In the genomic region with DNA sequence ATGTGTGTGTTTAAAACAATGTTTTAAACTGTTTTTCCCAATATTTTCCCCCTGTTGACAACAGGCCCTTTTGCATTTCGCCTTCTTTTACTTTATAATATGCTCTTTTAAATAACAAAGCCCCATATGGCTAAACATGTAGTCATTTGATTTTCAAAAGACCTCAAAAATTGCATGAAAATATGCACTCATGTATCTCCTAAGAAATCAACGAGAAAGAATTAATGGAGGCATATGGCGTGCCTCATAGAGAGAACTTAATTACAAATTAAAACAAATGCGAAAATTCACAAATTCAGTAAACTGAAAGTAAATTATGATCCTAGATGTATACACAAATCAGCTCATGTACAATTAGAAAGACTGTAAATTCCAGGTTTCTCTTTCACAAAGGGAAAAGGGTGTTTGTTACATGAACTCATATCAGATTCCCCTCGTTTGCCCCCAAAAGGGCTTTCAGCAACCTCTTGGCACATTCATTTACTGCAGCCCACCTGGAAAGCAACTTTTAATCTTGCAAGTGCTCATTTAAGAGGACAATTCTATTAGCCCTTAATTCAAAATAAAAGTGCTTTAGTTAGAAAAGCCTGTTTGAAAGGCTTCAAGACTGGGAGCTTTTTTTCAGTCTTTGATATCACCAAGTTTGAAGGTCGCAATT, we compare ENCODE assay signal across 8 cellular contexts.
DNase-seq lines count a peak whose midpoint lies in the region; ATAC-seq, FAIRE-seq and TF ChIP-seq lines count a peak whose summit lies in the region.

No MANE protein-coding gene starts in this region.

- TF ChIP-seq POLR2A in gastroesophageal sphincter (IDR thresholded peaks at IDR 0.05): no peak

- H3K9me3 Mint-ChIP-seq in T-cell: no peaks in the 10 kb centered on the region

- FAIRE-seq in small intestine (lab: Jason Lieb, UNC): no peak

- TF ChIP-seq EP300 in gastroesophageal sphincter (IDR thresholded peaks at IDR 0.05): no peak

- DNase-seq in HAP-1 (ENCODE audit: low spot score in 2 of 2): peak; percentile 37 to 79
- DNase-seq in T-cell: no peak
- peak; percentile 39 for DNase-seq in small intestine
- DNase-seq in SKM-1 (lab: John Stamatoyannopoulos, UW; ENCODE audit: unreplicated experiment): no peak
- no peak for DNase-seq in ecto neural progenitor cell (ENCODE audit: low spot score)

- H3K4me1 Mint-ChIP-seq in T-cell: peaks cover 56 to 62% (median 61%) of the 10 kb centered on the region in 3 donors

- no peaks in the 10 kb centered on the region for H3K36me3 Mint-ChIP-seq in T-cell

- H3K36me3 ChIP-seq in HAP-1 (replicated peaks): no peaks in the 10 kb centered on the region
- no peaks in the 10 kb centered on the region for H3K36me3 ChIP-seq in gastroesophageal sphincter
- no peaks in the 10 kb centered on the region for H3K36me3 ChIP-seq in small intestine (ENCODE audit: control insufficient read depth in 2 of 2, insufficient read depth in 2 of 2, low read length in 2 of 2)

- peak overlapping the region; percentile 87 to 93 (median 88) for H3K4me3 Mint-ChIP-seq in T-cell

- in situ Hi-C loops in HAP-1 (cut with MboI; ENCODE audit: low sequenced_read_pairs): loop anchor here (10.0 kb wide), 1 partner anchor 295 kb away; no protein-coding TSS in a partner anchor

- CTCF ChIA-PET in T-cell (lab: Charles Lee): interaction anchor here in 1 of 2 donors (1.3 kb wide), 1 partner anchor 102 kb away, joined by 6 read pairs; no protein-coding TSS in a partner anchor

- ATAC-seq in T-cell (replicated peaks in 1 of 4) (no peak), gastroesophageal sphincter (no peak), GM21367 (IDR thresholded peaks at IDR 0.05; ENCODE audit: unreplicated experiment) (no peak), GM18520 (IDR thresholded peaks at IDR 0.05; ENCODE audit: unreplicated experiment) (no peak)

- peak overlapping the region; percentile 96 to 97 for H3K27ac Mint-ChIP-seq in T-cell

- no peaks in the 10 kb centered on the region for H3K9me3 ChIP-seq in HAP-1
- H3K9me3 ChIP-seq in gastroesophageal sphincter: no peaks in the 10 kb centered on the region
- no peaks in the 10 kb centered on the region for H3K9me3 ChIP-seq in small intestine (ENCODE audit: control insufficient read depth, low read depth)

- H3K27ac ChIP-seq in gastroesophageal sphincter: peak overlapping the region in 2 of 4 donors; percentile 78 to 83
- H3K27ac ChIP-seq in small intestine (ENCODE audit: low read depth in 1 of 2, low read length in 1 of 2): peak overlapping the region; percentile 84 to 99

- no peaks in the 10 kb centered on the region for H3K27me3 Mint-ChIP-seq in T-cell

- WGBS in gastroesophageal sphincter (ENCODE audit: low coverage in 1 of 2), 2 donors: 80 to 84% methylated on average over 6 of the region's 6 CpGs
- WGBS in small intestine, 3 donors: 9 to 54% (median 23%) methylated on average over 6 of the region's 6 CpGs

- TF ChIP-seq CTCF in gastroesophageal sphincter (IDR thresholded peaks at IDR 0.05): no peak

- POLR2A ChIA-PET in T-cell (lab: Charles Lee): interaction anchor here in 1 of 2 donors (0.5 to 1.0 kb wide), 3 partner anchors 22 to 190 kb away, joined by 3 read pairs; no protein-coding TSS in a partner anchor

- H3K4me1 ChIP-seq in HAP-1 (peaks cover 41% of the 10 kb centered on the region), gastroesophageal sphincter (peaks cover 0 to 43% (median 3%) of the 10 kb centered on the region in 3 donors), small intestine (ENCODE audit: control insufficient read depth in 2 of 2, insufficient read depth in 1 of 2, low read depth in 1 of 2, low read length in 1 of 2) (peaks cover 4 to 14% of the 10 kb centered on the region in 2 donors)

- H3K4me3 ChIP-seq in HAP-1 (peak overlapping the region; percentile 50), gastroesophageal sphincter (peak overlapping the region; percentile 76 to 77), small intestine (ENCODE audit: low read depth in 1 of 2, low read length in 2 of 2) (peak overlapping the region in 1 of 2 donors; percentile 98)

- H3K27me3 ChIP-seq in HAP-1 (ENCODE audit: low read depth) (no peaks in the 10 kb centered on the region), gastroesophageal sphincter (no peaks in the 10 kb centered on the region), small intestine (ENCODE audit: control insufficient read depth in 2 of 2, insufficient read depth in 2 of 2, low read length in 2 of 2) (no peaks in the 10 kb centered on the region)

Comparison
In these comparisons a context has a peak if more than half of its experiments do, and no peak if none do; other contexts are left out.
1. DNase-seq: peak in HAP-1 (2 of 2) and small intestine (single experiment); none in T-cell (0 of 34), SKM-1 (single experiment) and ecto neural progenitor cell (single experiment).